In the genomic region with DNA sequence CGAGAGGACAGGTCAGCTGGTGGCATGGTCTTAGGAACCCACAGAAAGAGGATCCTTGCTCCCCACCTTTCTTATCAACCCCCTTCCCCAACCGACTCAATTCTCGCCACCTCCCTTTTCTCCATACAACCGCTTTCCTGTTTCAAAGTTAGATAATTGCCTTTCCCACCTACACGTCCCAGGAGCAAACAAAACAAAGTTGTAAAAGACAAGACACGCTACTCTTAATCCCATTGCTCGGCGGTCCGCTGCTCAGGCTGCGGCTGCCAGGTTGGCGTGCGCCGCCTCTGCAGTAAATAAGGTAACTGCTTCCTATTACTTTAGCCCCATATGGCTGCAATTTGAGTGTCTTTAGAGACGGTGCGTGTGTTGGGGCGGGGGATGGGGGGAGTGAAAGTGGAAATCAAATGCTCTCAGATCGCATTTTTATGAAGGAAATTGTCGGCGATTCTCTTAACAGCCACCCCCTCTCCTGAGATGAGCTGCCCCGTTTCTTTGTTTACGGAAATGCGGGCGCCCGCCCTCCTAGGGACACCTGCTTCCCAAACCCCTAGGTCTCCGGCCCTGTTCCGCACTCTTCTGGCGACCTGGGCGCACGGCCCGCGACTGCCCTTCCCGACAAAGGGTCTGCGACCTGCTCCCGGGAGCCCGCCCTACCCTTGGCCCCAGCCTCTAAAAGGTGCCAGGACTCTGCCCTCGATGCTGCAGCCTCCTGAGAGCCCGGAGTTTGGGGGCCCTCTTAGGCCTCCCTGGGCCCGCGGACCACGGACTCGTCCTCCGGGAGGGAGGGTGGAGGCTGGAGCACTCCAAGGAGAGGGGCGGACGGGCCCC, we compare ENCODE assay signal across 1 cellular context.
TF ChIP-seq lines count a peak whose summit lies in the region.

No MANE protein-coding gene starts in this region.

TF ChIP-seq in HepG2, 621 proteins besides CTCF, POLR2A, EP300 and RAD21 (continued from another document and continues in another):
- no peak for TF ChIP-seq GTF2F1 (IDR thresholded peaks at IDR 0.05; ENCODE audit: low read length)
- TF ChIP-seq KLF11 (CRISPR knock-in tag; IDR thresholded peaks at IDR 0.05): no peak
- no peak for TF ChIP-seq RORA (CRISPR knock-in tag; IDR thresholded peaks at IDR 0.05)
- TF ChIP-seq DR1 (CRISPR knock-in tag; IDR thresholded peaks at IDR 0.05): no peak
- no peak for TF ChIP-seq SMARCE1 (IDR thresholded peaks at IDR 0.05; ENCODE audit: borderline replicate concordance)
- TF ChIP-seq HMGXB3 (CRISPR knock-in tag; IDR thresholded peaks at IDR 0.05; ENCODE audit: borderline replicate concordance): no peak
- TF ChIP-seq, protein P1, sequence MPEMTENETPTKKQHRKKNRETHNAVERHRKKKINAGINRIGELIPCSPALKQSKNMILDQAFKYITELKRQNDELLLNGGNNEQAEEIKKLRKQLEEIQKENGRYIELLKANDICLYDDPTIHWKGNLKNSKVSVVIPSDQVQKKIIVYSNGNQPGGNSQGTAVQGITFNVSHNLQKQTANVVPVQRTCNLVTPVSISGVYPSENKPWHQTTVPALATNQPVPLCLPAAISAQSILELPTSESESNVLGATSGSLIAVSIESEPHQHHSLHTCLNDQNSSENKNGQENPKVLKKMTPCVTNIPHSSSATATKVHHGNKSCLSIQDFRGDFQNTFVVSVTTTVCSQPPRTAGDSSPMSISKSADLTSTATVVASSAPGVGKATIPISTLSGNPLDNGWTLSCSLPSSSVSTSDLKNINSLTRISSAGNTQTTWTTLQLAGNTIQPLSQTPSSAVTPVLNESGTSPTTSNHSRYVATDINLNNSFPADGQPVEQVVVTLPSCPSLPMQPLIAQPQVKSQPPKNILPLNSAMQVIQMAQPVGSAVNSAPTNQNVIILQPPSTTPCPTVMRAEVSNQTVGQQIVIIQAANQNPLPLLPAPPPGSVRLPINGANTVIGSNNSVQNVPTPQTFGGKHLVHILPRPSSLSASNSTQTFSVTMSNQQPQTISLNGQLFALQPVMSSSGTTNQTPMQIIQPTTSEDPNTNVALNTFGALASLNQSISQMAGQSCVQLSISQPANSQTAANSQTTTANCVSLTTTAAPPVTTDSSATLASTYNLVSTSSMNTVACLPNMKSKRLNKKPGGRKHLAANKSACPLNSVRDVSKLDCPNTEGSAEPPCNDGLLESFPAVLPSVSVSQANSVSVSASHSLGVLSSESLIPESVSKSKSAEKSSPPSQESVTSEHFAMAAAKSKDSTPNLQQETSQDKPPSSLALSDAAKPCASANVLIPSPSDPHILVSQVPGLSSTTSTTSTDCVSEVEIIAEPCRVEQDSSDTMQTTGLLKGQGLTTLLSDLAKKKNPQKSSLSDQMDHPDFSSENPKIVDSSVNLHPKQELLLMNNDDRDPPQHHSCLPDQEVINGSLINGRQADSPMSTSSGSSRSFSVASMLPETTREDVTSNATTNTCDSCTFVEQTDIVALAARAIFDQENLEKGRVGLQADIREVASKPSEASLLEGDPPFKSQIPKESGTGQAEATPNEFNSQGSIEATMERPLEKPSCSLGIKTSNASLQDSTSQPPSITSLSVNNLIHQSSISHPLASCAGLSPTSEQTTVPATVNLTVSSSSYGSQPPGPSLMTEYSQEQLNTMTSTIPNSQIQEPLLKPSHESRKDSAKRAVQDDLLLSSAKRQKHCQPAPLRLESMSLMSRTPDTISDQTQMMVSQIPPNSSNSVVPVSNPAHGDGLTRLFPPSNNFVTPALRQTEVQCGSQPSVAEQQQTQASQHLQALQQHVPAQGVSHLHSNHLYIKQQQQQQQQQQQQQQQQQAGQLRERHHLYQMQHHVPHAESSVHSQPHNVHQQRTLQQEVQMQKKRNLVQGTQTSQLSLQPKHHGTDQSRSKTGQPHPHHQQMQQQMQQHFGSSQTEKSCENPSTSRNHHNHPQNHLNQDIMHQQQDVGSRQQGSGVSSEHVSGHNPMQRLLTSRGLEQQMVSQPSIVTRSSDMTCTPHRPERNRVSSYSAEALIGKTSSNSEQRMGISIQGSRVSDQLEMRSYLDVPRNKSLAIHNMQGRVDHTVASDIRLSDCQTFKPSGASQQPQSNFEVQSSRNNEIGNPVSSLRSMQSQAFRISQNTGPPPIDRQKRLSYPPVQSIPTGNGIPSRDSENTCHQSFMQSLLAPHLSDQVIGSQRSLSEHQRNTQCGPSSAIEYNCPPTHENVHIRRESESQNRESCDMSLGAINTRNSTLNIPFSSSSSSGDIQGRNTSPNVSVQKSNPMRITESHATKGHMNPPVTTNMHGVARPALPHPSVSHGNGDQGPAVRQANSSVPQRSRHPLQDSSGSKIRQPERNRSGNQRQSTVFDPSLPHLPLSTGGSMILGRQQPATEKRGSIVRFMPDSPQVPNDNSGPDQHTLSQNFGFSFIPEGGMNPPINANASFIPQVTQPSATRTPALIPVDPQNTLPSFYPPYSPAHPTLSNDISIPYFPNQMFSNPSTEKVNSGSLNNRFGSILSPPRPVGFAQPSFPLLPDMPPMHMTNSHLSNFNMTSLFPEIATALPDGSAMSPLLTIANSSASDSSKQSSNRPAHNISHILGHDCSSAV (CRISPR knock-in tag; IDR thresholded peaks at IDR 0.05; ENCODE audit: borderline replicate concordance): no peak
- TF ChIP-seq GABPA (IDR thresholded peaks at IDR 0.05; ENCODE audit: low read depth, low read length): no peak
- TF ChIP-seq GABPA (CRISPR knock-in tag; IDR thresholded peaks at IDR 0.05; ENCODE audit: low read depth): peak; percentile 24; the same call in 1 of the 2 replicates
- no peak; the same call in 1 of the 2 replicates for TF ChIP-seq ZNF20 (CRISPR knock-in tag; IDR thresholded peaks at IDR 0.05)
- TF ChIP-seq, protein P2, sequence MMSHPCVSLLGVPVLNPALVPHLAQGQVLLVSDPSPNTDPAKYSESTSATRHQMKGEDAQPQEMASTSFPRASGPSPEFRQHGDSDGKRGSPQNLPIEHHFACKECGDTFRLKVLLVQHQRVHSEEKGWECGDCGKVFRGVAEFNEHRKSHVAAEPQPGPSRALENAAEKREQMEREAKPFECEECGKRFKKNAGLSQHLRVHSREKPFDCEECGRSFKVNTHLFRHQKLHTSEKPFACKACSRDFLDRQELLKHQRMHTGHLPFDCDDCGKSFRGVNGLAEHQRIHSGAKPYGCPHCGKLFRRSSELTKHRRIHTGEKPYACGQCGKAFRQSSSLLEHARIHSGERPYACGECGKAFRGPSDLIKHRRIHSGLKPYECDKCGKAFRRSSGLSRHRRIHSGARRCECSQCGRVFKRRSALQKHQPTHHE (CRISPR knock-in tag; IDR thresholded peaks at IDR 0.05; ENCODE audit: borderline replicate concordance): no peak
- no peak for TF ChIP-seq ZNF30 (CRISPR knock-in tag; IDR thresholded peaks at IDR 0.05)
- TF ChIP-seq ZNF33B (CRISPR knock-in tag; IDR thresholded peaks at IDR 0.05): 0 out of 2 replicates have a peak, but pooled peaks have one; percentile 69
- no peak for TF ChIP-seq ZNF296 (CRISPR knock-in tag; conservative IDR thresholded peaks at IDR 0.05)
- peak; percentile 83 for TF ChIP-seq SRF (IDR thresholded peaks at IDR 0.05; ENCODE audit: low read depth, low read length)
- no peak for TF ChIP-seq ZNF121 (CRISPR knock-in tag; IDR thresholded peaks at IDR 0.05)
- TF ChIP-seq ZMYM2 (CRISPR knock-in tag; IDR thresholded peaks at IDR 0.05): 0 out of 2 replicates have a peak, but pooled peaks have one; percentile 16
- TF ChIP-seq FOXK2 (IDR thresholded peaks at IDR 0.05): peak; percentile 65; the same call in 1 of the 2 replicates
- TF ChIP-seq SMAD9 (CRISPR knock-in tag; IDR thresholded peaks at IDR 0.05): no peak
- TF ChIP-seq CBX5 (CRISPR knock-in tag; IDR thresholded peaks at IDR 0.05; ENCODE audit: borderline replicate concordance): no peak; the same call in 1 of the 2 replicates
- TF ChIP-seq ZNF549 (CRISPR knock-in tag; IDR thresholded peaks at IDR 0.05): no peak
- TF ChIP-seq ONECUT2 (CRISPR knock-in tag; IDR thresholded peaks at IDR 0.05): no peak
- no peak for TF ChIP-seq KLF16 (CRISPR knock-in tag; IDR thresholded peaks at IDR 0.05)
- TF ChIP-seq CREB1 (IDR thresholded peaks at IDR 0.05): no peak
- no peak for TF ChIP-seq CREB1 (CRISPR knock-in tag; IDR thresholded peaks at IDR 0.05)
- peak; percentile 100 for TF ChIP-seq GZF1 (CRISPR knock-in tag; IDR thresholded peaks at IDR 0.05)
- TF ChIP-seq SOX6 (IDR thresholded peaks at IDR 0.05): no peak
- TF ChIP-seq SOX6 (CRISPR knock-in tag; IDR thresholded peaks at IDR 0.05): no peak
- TF ChIP-seq HOXD1 (CRISPR knock-in tag; IDR thresholded peaks at IDR 0.05): peak; percentile 13; the same call in 1 of the 2 replicates
- TF ChIP-seq TEAD2 (CRISPR knock-in tag; IDR thresholded peaks at IDR 0.05): no peak
- TF ChIP-seq ZBTB3 (CRISPR knock-in tag; IDR thresholded peaks at IDR 0.05; ENCODE audit: borderline replicate concordance, low read depth): no peak
- no peak for TF ChIP-seq NAIF1 (CRISPR knock-in tag; IDR thresholded peaks at IDR 0.05; ENCODE audit: borderline replicate concordance)
- TF ChIP-seq, protein P3, sequence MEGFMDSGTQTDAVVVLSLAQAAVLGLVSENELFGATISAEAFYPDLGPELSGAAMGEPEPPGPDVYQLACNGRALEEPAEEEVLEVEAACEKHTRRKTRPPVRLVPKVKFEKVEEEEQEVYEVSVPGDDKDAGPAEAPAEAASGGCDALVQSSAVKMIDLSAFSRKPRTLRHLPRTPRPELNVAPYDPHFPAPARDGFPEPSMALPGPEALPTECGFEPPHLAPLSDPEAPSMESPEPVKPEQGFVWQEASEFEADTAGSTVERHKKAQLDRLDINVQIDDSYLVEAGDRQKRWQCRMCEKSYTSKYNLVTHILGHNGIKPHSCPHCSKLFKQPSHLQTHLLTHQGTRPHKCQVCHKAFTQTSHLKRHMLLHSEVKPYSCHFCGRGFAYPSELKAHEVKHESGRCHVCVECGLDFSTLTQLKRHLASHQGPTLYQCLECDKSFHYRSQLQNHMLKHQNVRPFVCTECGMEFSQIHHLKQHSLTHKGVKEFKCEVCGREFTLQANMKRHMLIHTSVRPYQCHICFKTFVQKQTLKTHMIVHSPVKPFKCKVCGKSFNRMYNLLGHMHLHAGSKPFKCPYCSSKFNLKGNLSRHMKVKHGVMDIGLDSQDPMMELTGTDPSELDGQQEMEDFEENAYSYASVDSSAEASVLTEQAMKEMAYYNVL (CRISPR knock-in tag; IDR thresholded peaks at IDR 0.05; ENCODE audit: borderline replicate concordance): no peak
- TF ChIP-seq MAFK (conservative IDR thresholded peaks at IDR 0.05 in 1 of 2, IDR thresholded peaks at IDR 0.05 in 1 of 2; ENCODE audit: low read length in 2 of 2): peak in 1 of 2 experiments; percentile 14; a peak in 1 of 4 replicates
- TF ChIP-seq XBP1 (CRISPR knock-in tag; IDR thresholded peaks at IDR 0.05): no peak
- TF ChIP-seq RFX5 (IDR thresholded peaks at IDR 0.05; ENCODE audit: low read depth, low read length): no peak
- no peak for TF ChIP-seq ZNF557 (CRISPR knock-in tag; IDR thresholded peaks at IDR 0.05)
- TF ChIP-seq SNRNP70 (IDR thresholded peaks at IDR 0.05; ENCODE audit: low read depth, low read length): no peak
- TF ChIP-seq, protein P4, sequence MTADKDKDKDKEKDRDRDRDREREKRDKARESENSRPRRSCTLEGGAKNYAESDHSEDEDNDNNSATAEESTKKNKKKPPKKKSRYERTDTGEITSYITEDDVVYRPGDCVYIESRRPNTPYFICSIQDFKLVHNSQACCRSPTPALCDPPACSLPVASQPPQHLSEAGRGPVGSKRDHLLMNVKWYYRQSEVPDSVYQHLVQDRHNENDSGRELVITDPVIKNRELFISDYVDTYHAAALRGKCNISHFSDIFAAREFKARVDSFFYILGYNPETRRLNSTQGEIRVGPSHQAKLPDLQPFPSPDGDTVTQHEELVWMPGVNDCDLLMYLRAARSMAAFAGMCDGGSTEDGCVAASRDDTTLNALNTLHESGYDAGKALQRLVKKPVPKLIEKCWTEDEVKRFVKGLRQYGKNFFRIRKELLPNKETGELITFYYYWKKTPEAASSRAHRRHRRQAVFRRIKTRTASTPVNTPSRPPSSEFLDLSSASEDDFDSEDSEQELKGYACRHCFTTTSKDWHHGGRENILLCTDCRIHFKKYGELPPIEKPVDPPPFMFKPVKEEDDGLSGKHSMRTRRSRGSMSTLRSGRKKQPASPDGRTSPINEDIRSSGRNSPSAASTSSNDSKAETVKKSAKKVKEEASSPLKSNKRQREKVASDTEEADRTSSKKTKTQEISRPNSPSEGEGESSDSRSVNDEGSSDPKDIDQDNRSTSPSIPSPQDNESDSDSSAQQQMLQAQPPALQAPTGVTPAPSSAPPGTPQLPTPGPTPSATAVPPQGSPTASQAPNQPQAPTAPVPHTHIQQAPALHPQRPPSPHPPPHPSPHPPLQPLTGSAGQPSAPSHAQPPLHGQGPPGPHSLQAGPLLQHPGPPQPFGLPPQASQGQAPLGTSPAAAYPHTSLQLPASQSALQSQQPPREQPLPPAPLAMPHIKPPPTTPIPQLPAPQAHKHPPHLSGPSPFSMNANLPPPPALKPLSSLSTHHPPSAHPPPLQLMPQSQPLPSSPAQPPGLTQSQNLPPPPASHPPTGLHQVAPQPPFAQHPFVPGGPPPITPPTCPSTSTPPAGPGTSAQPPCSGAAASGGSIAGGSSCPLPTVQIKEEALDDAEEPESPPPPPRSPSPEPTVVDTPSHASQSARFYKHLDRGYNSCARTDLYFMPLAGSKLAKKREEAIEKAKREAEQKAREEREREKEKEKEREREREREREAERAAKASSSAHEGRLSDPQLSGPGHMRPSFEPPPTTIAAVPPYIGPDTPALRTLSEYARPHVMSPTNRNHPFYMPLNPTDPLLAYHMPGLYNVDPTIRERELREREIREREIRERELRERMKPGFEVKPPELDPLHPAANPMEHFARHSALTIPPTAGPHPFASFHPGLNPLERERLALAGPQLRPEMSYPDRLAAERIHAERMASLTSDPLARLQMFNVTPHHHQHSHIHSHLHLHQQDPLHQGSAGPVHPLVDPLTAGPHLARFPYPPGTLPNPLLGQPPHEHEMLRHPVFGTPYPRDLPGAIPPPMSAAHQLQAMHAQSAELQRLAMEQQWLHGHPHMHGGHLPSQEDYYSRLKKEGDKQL (CRISPR knock-in tag; IDR thresholded peaks at IDR 0.05; ENCODE audit: low read depth): no peak
